ENCODE assay signal across 11 cellular contexts in the genomic region with DNA sequence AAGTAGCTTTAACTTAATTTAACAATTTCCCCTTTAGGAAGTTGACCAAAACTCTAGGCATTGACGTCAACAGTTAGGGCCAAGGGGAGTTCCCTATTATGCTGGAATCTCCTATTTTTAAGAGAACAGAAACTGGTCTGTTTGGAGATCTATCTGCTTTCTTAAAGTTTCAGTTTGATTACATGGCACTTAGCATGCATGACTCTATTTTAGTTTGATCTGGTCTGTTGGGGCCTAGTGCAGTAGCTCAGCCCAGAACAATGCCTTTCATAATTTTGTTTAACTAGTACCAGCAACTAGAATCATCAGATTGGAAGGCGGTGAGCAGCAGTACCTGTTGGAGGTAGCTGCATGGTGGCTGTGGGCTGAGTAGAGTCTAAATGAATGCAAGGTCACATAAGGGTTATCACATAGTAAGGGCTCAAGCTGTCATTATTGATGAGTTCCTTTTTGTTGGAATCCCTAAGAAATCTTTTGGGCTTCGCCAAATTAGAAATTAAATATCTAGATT.
DNase-seq lines count a peak whose midpoint lies in the region; ATAC-seq and TF ChIP-seq lines count a peak whose summit lies in the region.
"Had no signal": no experiment of that assay in that cellular context is flagged by ENCODE, and none has a peak within 500 bp of the region (broad histone marks: within the 10 kb centered on the region; RNA-seq: fewer than 3 reads in every experiment).

No MANE protein-coding gene starts in this region.

- H3K4me1 Mint-ChIP-seq in WTC11, result peaks cover 12% of the 10 kb centered on the region

- CTCF ChIA-PET in GM10248 (lab: Yijun Ruan, JAX) (interaction anchor here (0.7 to 5.4 kb wide), 8 partner anchors 9 to 239 kb away, joined by 3 to 51 read pairs (median 5); no protein-coding TSS in a partner anchor), WTC11 (lab: Charles Lee) (no interaction called here)

- H3K4me3 Mint-ChIP-seq in WTC11, result no peak overlapping the region

- H3K36me3 Mint-ChIP-seq in WTC11, result no peaks in the 10 kb centered on the region

- no peak for TF ChIP-seq CTCF in GM10248 (IDR thresholded peaks at IDR 0.05; ENCODE audit: control extremely low read depth, extremely low read depth, low read depth, missing control alignments)
- TF ChIP-seq CTCF in WTC11 (IDR thresholded peaks at IDR 0.05), result no peak

- peak; percentile 22 for DNase-seq in GM10248 (ENCODE audit: extremely low spot score)
- DNase-seq in epidermal melanocyte (ENCODE audit: insufficient read length, low spot score), result peak; percentile 41
- DNase-seq in WTC11 (ENCODE audit: low spot score), result no peak
- no peak for DNase-seq in hypothalamus (lab: John Stamatoyannopoulos, UW)
- DNase-seq in dedifferentiated amniotic fluid mesenchymal stem cell (ENCODE audit: extremely low spot score), result no peak
- DNase-seq: amniotic stem cell, NCI-H1930, uterus had no signal

- H3K27me3 Mint-ChIP-seq in WTC11 (ENCODE audit: low read depth), result peaks cover 3% of the 10 kb centered on the region; the same call in 1 of the 2 replicates

- POLR2A ChIA-PET in GM10248 (lab: Yijun Ruan, JAX), result no interaction called here
- POLR2A ChIA-PET in WTC11 (lab: Charles Lee), result no interaction called here

- no peaks in the 10 kb centered on the region for H3K9me3 Mint-ChIP-seq in WTC11

- H3K27ac Mint-ChIP-seq in WTC11, result no peak overlapping the region

- ATAC-seq in GM19438 (IDR thresholded peaks at IDR 0.05; ENCODE audit: low read depth, unreplicated experiment) (peak; percentile 68), HG03066 (IDR thresholded peaks at IDR 0.05; ENCODE audit: low read depth, unreplicated experiment) (peak; percentile 68), WTC11 (no peak), GM19035 (IDR thresholded peaks at IDR 0.05; ENCODE audit: unreplicated experiment) (no peak)

TF ChIP-seq in WTC11, 78 proteins besides CTCF, POLR2A, EP300 and RAD21:
- TF ChIP-seq FOXJ3 (CRISPR knock-in tag; IDR thresholded peaks at IDR 0.05; ENCODE audit: borderline replicate concordance), result no peak
- TF ChIP-seq JAZF1 (CRISPR knock-in tag; IDR thresholded peaks at IDR 0.05), result no peak
- no peak for TF ChIP-seq SOX15 (CRISPR knock-in tag; IDR thresholded peaks at IDR 0.05)
- no peak for TF ChIP-seq RORB (CRISPR knock-in tag; IDR thresholded peaks at IDR 0.05)
- no peak for TF ChIP-seq SMAD3 (CRISPR knock-in tag; IDR thresholded peaks at IDR 0.05; ENCODE audit: borderline replicate concordance)
- TF ChIP-seq MYBL2 (CRISPR knock-in tag; IDR thresholded peaks at IDR 0.05), result no peak
- TF ChIP-seq ATF3 (CRISPR knock-in tag; conservative IDR thresholded peaks at IDR 0.05), result no peak
- TF ChIP-seq, protein P1, sequence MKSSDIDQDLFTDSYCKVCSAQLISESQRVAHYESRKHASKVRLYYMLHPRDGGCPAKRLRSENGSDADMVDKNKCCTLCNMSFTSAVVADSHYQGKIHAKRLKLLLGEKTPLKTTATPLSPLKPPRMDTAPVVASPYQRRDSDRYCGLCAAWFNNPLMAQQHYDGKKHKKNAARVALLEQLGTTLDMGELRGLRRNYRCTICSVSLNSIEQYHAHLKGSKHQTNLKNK (CRISPR knock-in tag; IDR thresholded peaks at IDR 0.05), result no peak
- TF ChIP-seq, protein P2, sequence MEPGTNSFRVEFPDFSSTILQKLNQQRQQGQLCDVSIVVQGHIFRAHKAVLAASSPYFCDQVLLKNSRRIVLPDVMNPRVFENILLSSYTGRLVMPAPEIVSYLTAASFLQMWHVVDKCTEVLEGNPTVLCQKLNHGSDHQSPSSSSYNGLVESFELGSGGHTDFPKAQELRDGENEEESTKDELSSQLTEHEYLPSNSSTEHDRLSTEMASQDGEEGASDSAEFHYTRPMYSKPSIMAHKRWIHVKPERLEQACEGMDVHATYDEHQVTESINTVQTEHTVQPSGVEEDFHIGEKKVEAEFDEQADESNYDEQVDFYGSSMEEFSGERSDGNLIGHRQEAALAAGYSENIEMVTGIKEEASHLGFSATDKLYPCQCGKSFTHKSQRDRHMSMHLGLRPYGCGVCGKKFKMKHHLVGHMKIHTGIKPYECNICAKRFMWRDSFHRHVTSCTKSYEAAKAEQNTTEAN (CRISPR knock-in tag; IDR thresholded peaks at IDR 0.05), result no peak
- TF ChIP-seq RELA (CRISPR knock-in tag; IDR thresholded peaks at IDR 0.05; ENCODE audit: borderline replicate concordance), result no peak
- no peak for TF ChIP-seq JUN (CRISPR knock-in tag; IDR thresholded peaks at IDR 0.05)
- no peak for TF ChIP-seq EMX1 (CRISPR knock-in tag; IDR thresholded peaks at IDR 0.05)

Comparison
In these comparisons a context has a peak if more than half of its experiments do, and no peak if none do; other contexts are left out.
1. DNase-seq: peak in GM10248 (single experiment) and epidermal melanocyte (single experiment); none in WTC11 (single experiment), hypothalamus (0 of 51) and dedifferentiated amniotic fluid mesenchymal stem cell (single experiment).
2. ATAC-seq: peak in GM19438 (single experiment) and HG03066 (single experiment); none in WTC11 (single experiment) and GM19035 (single experiment).